ENCODE assay signal across 27 cellular contexts in the genomic region with DNA sequence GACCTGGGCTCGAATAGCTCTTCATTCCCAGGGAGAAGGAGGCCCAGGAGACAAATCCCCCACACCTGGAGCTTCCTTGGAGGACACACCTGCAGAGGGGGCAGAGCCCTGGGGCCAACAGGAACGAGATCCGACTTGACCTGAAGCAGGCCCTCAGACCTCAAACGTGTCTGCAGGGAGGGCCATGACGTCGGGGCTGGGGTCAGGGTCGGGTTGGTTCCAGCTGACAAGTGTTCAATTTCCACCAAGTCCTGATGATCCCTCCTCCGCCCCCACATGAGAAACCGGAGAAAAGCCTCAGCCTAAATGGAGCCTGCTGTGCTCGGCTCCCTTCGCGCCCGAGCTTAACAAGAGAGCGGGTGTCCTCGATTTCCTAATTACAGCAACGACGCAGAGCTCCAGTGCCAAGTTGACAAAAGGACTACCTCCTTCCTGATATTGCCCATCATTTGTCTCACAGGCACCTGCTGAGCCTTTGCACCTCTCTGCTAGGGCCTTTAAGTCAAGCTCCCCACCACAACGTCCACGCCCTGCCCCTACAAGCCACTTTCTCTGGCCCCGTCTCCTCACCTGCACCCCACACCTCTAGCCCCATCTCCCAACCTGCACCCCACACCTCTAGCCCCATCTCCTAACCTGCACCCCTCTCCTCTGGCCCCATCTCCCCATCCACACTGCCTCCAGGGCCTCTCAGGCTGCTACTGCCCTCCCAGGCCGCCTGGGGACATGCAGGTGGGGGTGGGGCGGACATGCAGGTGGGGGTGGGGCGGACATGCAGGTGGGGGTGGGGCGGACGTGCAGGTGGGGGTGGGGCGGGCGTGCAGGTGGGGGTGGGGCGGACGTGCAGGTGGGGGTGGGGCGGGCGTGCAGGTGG.
A peak's percentile ranks its signal among the peaks of the same experiment; 100 is the strongest.
DNase-seq lines count a peak whose midpoint lies in the region; TF ChIP-seq lines count a peak whose summit lies in the region.
"Had no signal": no experiment of that assay in that cellular context is flagged by ENCODE, and none has a peak within 500 bp of the region (broad histone marks: within the 10 kb centered on the region; RNA-seq: fewer than 3 reads in every experiment).

No MANE protein-coding gene starts in this region.

- H4K5ac ChIP-seq in H9 (ENCODE audit: insufficient read length, low read depth, low read length), result no peak overlapping the region

- H3K18ac ChIP-seq in H9 (ENCODE audit: insufficient read length, low read depth, low read length), result no peak overlapping the region

- no peak overlapping the region for H3K56ac ChIP-seq in H9 (ENCODE audit: insufficient read length, low read depth, low read length)

- H3K4me2 ChIP-seq in BLaER1 treated with 17β-estradiol and CSF1 and Interleukin-3, amounts not matched to agents 10 nM and 100 nM, result peak overlapping the region in 8 of 11 experiments; percentile 15 to 53 (median 38); a peak in 11 of 22 replicates
- H3K4me2 ChIP-seq in H9 (ENCODE audit: insufficient read depth, insufficient read length, low read length) (no peak overlapping the region), osteoblast (ENCODE audit: insufficient read depth, low read length) (no peak overlapping the region)
- H3K4me2 ChIP-seq: A549, KMS-11 had no signal

- no peaks in the 10 kb centered on the region for H4K20me1 ChIP-seq in BLaER1 treated with 17β-estradiol and CSF1 and Interleukin-3, amounts not matched to agents 10 nM and 100 nM
- H4K20me1 ChIP-seq in H9 (ENCODE audit: control insufficient read depth, insufficient read depth, insufficient read length) (no peaks in the 10 kb centered on the region), osteoblast (ENCODE audit: insufficient read depth, low read length) (no peaks in the 10 kb centered on the region)

- H3K4me1 Mint-ChIP-seq in H9, result peaks cover 0 to 10% of the 10 kb centered on the region in 2 experiments; a peak in 2 of 4 replicates

- DNase-seq in H9, result no peak
- DNase-seq in left kidney (ENCODE audit: low read depth, low spot score), result peak; percentile 74
- DNase-seq in osteoblast (ENCODE audit: insufficient read length, low spot score, missing footprints), result peak; percentile 69
- DNase-seq in GDM1 (lab: John Stamatoyannopoulos, UW), result no peak
- no peak for DNase-seq in NCI-H510A treated with DMSO at 0.1 percent for 48 hours (lab: John Stamatoyannopoulos, UW)
- no peak for DNase-seq in T-helper 1 cell
- DNase-seq: AML-193; CD8-positive, alpha-beta T cell; DMS 273 treated with DMSO at 0.1 percent for 48 hours; DMS79; EL; IMR-90; NCI-H1092; NCI-H1417 treated with DMSO at 0.1 percent for 48 hours; NCI-H1694 treated with DMSO at 0.1 percent for 48 hours; NCI-H2081; NCI-H2171; NCI-H226; NCI-H510A; NCI-H774; SIG-M5 had no signal

- H3T11ph ChIP-seq in H9 (ENCODE audit: low read length), result no peak overlapping the region

- H2BK120ac ChIP-seq in H9 (ENCODE audit: low read depth, low read length, poor library complexity, severe bottlenecking), result no peak overlapping the region

- H3K4me3 Mint-ChIP-seq in H9, result no peak overlapping the region
- H3K4me3 Mint-ChIP-seq: CD8-positive, alpha-beta T cell had no signal

- peaks cover 0 to 20% (median 15%) of the 10 kb centered on the region in 10 experiments; a peak in 16 of 20 replicates for H3K4me1 ChIP-seq in BLaER1 treated with 17β-estradiol and CSF1 and Interleukin-3, amounts not matched to agents 10 nM and 100 nM
- no peaks in the 10 kb centered on the region; the same call in 1 of the 2 replicates for H3K4me1 ChIP-seq in H9 (ENCODE audit: insufficient read depth, low read length)
- no peaks in the 10 kb centered on the region for H3K4me1 ChIP-seq in osteoblast (ENCODE audit: insufficient read depth, low read length)
- H3K4me1 ChIP-seq: A549, HAP-1 had no signal

- no peak overlapping the region for H3K4ac ChIP-seq in H9 (ENCODE audit: low read depth, low read length)

- H3K27ac Mint-ChIP-seq in H9, result no peak overlapping the region; a peak in 1 of 7 replicates
- H3K27ac Mint-ChIP-seq: CD8-positive, alpha-beta T cell had no signal

- TF ChIP-seq CTCF in H9 (conservative IDR thresholded peaks at IDR 0.05) (no peak), osteoblast (IDR thresholded peaks at IDR 0.05; ENCODE audit: extremely low read depth, low read depth, low read length) (no peak)

- H2BK5ac ChIP-seq in H9 (ENCODE audit: insufficient read length, low read length), result no peak overlapping the region

- no peak overlapping the region for H2AFZ ChIP-seq in H9 (ENCODE audit: low read length)
- H2AFZ ChIP-seq in osteoblast (ENCODE audit: low read length), result no peak overlapping the region

- H3K27ac ChIP-seq in BLaER1 treated with 17β-estradiol and CSF1 and Interleukin-3, amounts not matched to agents 10 nM and 100 nM, result no peak overlapping the region
- H3K27ac ChIP-seq in H9 (ENCODE audit: insufficient read length, low read depth, low read length) (no peak overlapping the region), osteoblast (ENCODE audit: low read depth, low read length) (no peak overlapping the region)
- H3K27ac ChIP-seq: A549, C4-2B, KMS-11, SK-N-MC had no signal

- H3K14ac ChIP-seq in H9 (ENCODE audit: insufficient read depth, low read length), result 0 out of 2 replicates have a peak overlapping the region, but pooled peaks have one; percentile 45

- H3K9ac ChIP-seq in BLaER1 treated with 17β-estradiol and CSF1 and Interleukin-3, amounts not matched to agents 10 nM and 100 nM, result no peak overlapping the region
- H3K9ac ChIP-seq in H9 (ENCODE audit: extremely low read depth, insufficient read length, low read length), result no peak overlapping the region
- H3K9ac ChIP-seq: KMS-11 had no signal

- H3K4me3 ChIP-seq in BLaER1 treated with 17β-estradiol and CSF1 and Interleukin-3, amounts not matched to agents 10 nM and 100 nM, result no peak overlapping the region
- no peak overlapping the region for H3K4me3 ChIP-seq in osteoblast (ENCODE audit: insufficient read depth, low read length)
- H3K4me3 ChIP-seq: A549, HAP-1, SK-N-MC had no signal

- H3K9me3 ChIP-seq in BLaER1 treated with 17β-estradiol and CSF1 and Interleukin-3, amounts not matched to agents 10 nM and 100 nM (replicated peaks in 1 of 11), result peaks cover 0 to under 1% (median 0%) of the 10 kb centered on the region in 11 experiments; a peak in 1 of 22 replicates
- H3K9me3 ChIP-seq in H9 (ENCODE audit: control insufficient read depth, low read depth, low read length), result no peaks in the 10 kb centered on the region
- no peaks in the 10 kb centered on the region for H3K9me3 ChIP-seq in osteoblast (ENCODE audit: low read depth, low read length)
- H3K9me3 ChIP-seq: A549, HAP-1 had no signal

- H2BK20ac ChIP-seq in H9 (ENCODE audit: low read depth, low read length, poor library complexity, severe bottlenecking), result no peak overlapping the region

- no peaks in the 10 kb centered on the region for H3K36me3 ChIP-seq in BLaER1 treated with 17β-estradiol and CSF1 and Interleukin-3, amounts not matched to agents 10 nM and 100 nM
- no peaks in the 10 kb centered on the region for H3K36me3 ChIP-seq in osteoblast (ENCODE audit: insufficient read depth, low read length)
- H3K36me3 ChIP-seq: HAP-1 had no signal

- H3K9me3 Mint-ChIP-seq in H9, result no peaks in the 10 kb centered on the region; a peak in 1 of 5 replicates
- H3K9me3 Mint-ChIP-seq: CD8-positive, alpha-beta T cell had no signal

- no CpG with 5 or more reads among the region's 31 CpGs for WGBS in H9 (ENCODE audit: extremely low coverage, insufficient read length, low lambda C conversion rate)

- no peaks in the 10 kb centered on the region for H3K27me3 ChIP-seq in BLaER1 treated with 17β-estradiol and CSF1 and Interleukin-3, amounts not matched to agents 10 nM and 100 nM
- H3K27me3 ChIP-seq in H9 (ENCODE audit: insufficient read depth, low read length) (no peaks in the 10 kb centered on the region), osteoblast (ENCODE audit: insufficient read depth, low read length) (no peaks in the 10 kb centered on the region)

- H4K91ac ChIP-seq in H9 (ENCODE audit: insufficient read length, low read depth, low read length), result no peak overlapping the region

- no peak overlapping the region for H3K23ac ChIP-seq in H9 (ENCODE audit: insufficient read length, low read depth, low read length)

- H3K79me1 ChIP-seq in H9 (ENCODE audit: insufficient read depth, low read depth, low read length, poor library complexity, severe bottlenecking), result no peaks in the 10 kb centered on the region

- H3K36me3 Mint-ChIP-seq in H9 (ENCODE audit: insufficient read depth in 1 of 3, low read depth in 3 of 3), result no peaks in the 10 kb centered on the region; a peak in 2 of 7 replicates
- H3K36me3 Mint-ChIP-seq: CD8-positive, alpha-beta T cell had no signal

- no peaks in the 10 kb centered on the region for H3K79me2 ChIP-seq in H9 (ENCODE audit: insufficient read depth, low read length)
- H3K79me2 ChIP-seq in osteoblast (ENCODE audit: insufficient read depth, low read length), result no peaks in the 10 kb centered on the region

- H3K27me3 Mint-ChIP-seq in H9 (ENCODE audit: low read depth), result peaks cover 4% of the 10 kb centered on the region; the same call in 1 of the 2 replicates

- H2BK12ac ChIP-seq in H9 (ENCODE audit: insufficient read length, low read depth, low read length), result no peak overlapping the region

- H2BK15ac ChIP-seq in H9 (ENCODE audit: low read depth, low read length), result no peak overlapping the region

- no peak overlapping the region for H2AK5ac ChIP-seq in H9 (ENCODE audit: insufficient read length, low read length)

- H4K8ac ChIP-seq in H9 (replicated peaks; ENCODE audit: insufficient read length, low read depth, low read length), result no peak overlapping the region

- no peaks in the 10 kb centered on the region for H3K23me2 ChIP-seq in H9 (ENCODE audit: insufficient read length, low read depth, low read length, poor library complexity, severe bottlenecking)

Comparison
In these comparisons a context has a peak if more than half of its experiments do, and no peak if none do; other contexts are left out.
1. H3K4me2 ChIP-seq: peak in BLaER1 treated with 17β-estradiol and CSF1 and Interleukin-3, amounts not matched to agents 10 nM and 100 nM (8 of 11); none in H9 (single experiment) and osteoblast (single experiment).
2. DNase-seq: peak in left kidney (single experiment) and osteoblast (single experiment); none in H9 (single experiment), GDM1 (single experiment), NCI-H510A treated with DMSO at 0.1 percent for 48 hours (single experiment) and T-helper 1 cell (0 of 5).